ENCODE assay signal across 8 cellular contexts in the genomic region with DNA sequence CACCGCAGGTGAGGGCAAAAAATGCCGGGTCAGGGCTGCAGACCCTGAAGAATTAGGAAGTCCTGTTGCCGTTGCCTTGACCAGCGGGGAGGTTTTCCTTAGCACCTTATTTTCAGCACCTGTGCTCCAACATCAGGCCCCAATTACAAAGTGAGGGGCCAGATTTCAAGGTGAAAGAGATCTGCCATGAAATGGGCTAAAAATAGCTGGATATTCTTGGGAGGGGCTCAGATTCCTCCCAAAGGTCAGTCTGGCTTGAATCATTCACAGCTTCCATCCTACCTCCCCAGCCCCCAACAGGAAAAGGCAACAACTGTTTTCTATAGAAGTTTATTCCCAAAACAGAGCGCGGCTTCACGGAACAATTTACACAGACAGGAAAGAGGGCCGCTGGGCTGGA. TPM values are rescaled to one million over a fixed set of nuclear protein-coding genes. Genes with fewer than 3 reads are reported as not detected.
DNase-seq lines count a peak whose midpoint lies in the region; ATAC-seq and TF ChIP-seq lines count a peak whose summit lies in the region.

No MANE protein-coding gene starts in this region.

- H3F3A ChIP-seq in MM.1S (ENCODE audit: insufficient read depth, low read length): no peaks in the 10 kb centered on the region

- H3K27me3 Mint-ChIP-seq in natural killer cell treated with Interleukin-12 subunit alpha and Interleukin-12 subunit beta and Interleukin-15 and Interleukin-18, amount 100 ng/mL, for 72 hours: no peaks in the 10 kb centered on the region

- peak overlapping the region; percentile 81 for H3K4me3 Mint-ChIP-seq in natural killer cell treated with Interleukin-12 subunit alpha and Interleukin-12 subunit beta and Interleukin-15 and Interleukin-18, amount 100 ng/mL, for 72 hours

- peak overlapping the region; percentile 99 for H3K4me2 ChIP-seq in MM.1S (ENCODE audit: low read depth, low read length)

- H3K27ac ChIP-seq in MM.1S (ENCODE audit: low read length) (no peak overlapping the region), duodenal mucosa (ENCODE audit: low read depth, low read length) (peak overlapping the region; percentile 66)

- H3K36me3 ChIP-seq in BJ (ENCODE audit: control insufficient read depth, insufficient read depth, low read length) (peaks cover 16% of the 10 kb centered on the region), MM.1S (replicated peaks; ENCODE audit: insufficient read depth, low read length) (no peaks in the 10 kb centered on the region), duodenal mucosa (ENCODE audit: control insufficient read depth in 1 of 2, insufficient read depth in 2 of 2, low read length in 2 of 2) (peaks cover 0 to 21% of the 10 kb centered on the region in 2 donors)

- no peak for ATAC-seq in natural killer cell treated with Interleukin-12 subunit alpha and Interleukin-12 subunit beta and Interleukin-15 and Interleukin-18, amount 100 ng/mL, for 72 hours
- ATAC-seq in GM19035 (IDR thresholded peaks at IDR 0.05; ENCODE audit: unreplicated experiment): no peak

- CTCF ChIA-PET in BJ (lab: Yijun Ruan, JAX): interaction anchor here (0.7 to 3.6 kb wide), 26 partner anchors 12 to 200 kb away, joined by 3 to 36 read pairs (median 5); a partner anchor contains a TSS

- no peak for TF ChIP-seq CTCF in BJ (IDR thresholded peaks at IDR 0.05; ENCODE audit: insufficient read depth, low read depth, low read length)
- TF ChIP-seq CTCF in MM.1S (IDR thresholded peaks at IDR 0.05; ENCODE audit: low read length): no peak

- H3K27me3 ChIP-seq in BJ (ENCODE audit: control insufficient read depth, insufficient read depth, low read length) (no peaks in the 10 kb centered on the region), MM.1S (replicated peaks; ENCODE audit: insufficient read depth, low read length) (peaks cover 7% of the 10 kb centered on the region; the same call in 1 of the 2 replicates), duodenal mucosa (ENCODE audit: control insufficient read depth in 1 of 2, insufficient read depth in 2 of 2, low read length in 2 of 2) (no peaks in the 10 kb centered on the region)

- no peaks in the 10 kb centered on the region for H3K79me2 ChIP-seq in MM.1S (ENCODE audit: low read length)

- POLR2A ChIA-PET in BJ (lab: Charles Lee): interaction anchor here (1.2 to 1.5 kb wide), 2 partner anchors 27 to 80 kb away, joined by 3 to 4 read pairs; a partner anchor contains a TSS

- H2AFZ ChIP-seq in MM.1S (ENCODE audit: low read length): peak overlapping the region; percentile 86

- H3K27ac Mint-ChIP-seq in natural killer cell treated with Interleukin-12 subunit alpha and Interleukin-12 subunit beta and Interleukin-15 and Interleukin-18, amount 100 ng/mL, for 72 hours: peak overlapping the region in 1 of 2 donors; percentile 72

- no peaks in the 10 kb centered on the region for H3K9me2 ChIP-seq in MM.1S (replicated peaks; ENCODE audit: insufficient read depth, low read length)

- H4K20me1 ChIP-seq in MM.1S (ENCODE audit: insufficient read depth, low read length): no peaks in the 10 kb centered on the region

- peak overlapping the region; percentile 88 for H3K4me3 ChIP-seq in BJ (ENCODE audit: low read depth, low read length)
- peak overlapping the region; percentile 88 for H3K4me3 ChIP-seq in MM.1S (ENCODE audit: low read length)
- H3K4me3 ChIP-seq in duodenal mucosa (ENCODE audit: low read depth in 1 of 2, low read length in 2 of 2): peak overlapping the region; percentile 86 to 91

- H3K9me3 Mint-ChIP-seq in natural killer cell treated with Interleukin-12 subunit alpha and Interleukin-12 subunit beta and Interleukin-15 and Interleukin-18, amount 100 ng/mL, for 72 hours: no peaks in the 10 kb centered on the region

- no peaks in the 10 kb centered on the region for H3K36me3 Mint-ChIP-seq in natural killer cell treated with Interleukin-12 subunit alpha and Interleukin-12 subunit beta and Interleukin-15 and Interleukin-18, amount 100 ng/mL, for 72 hours

- DNase-seq in BJ (ENCODE audit: low read depth) (no peak), MM.1S (no peak), NCI-H187 treated with DMSO at 0.1 percent for 48 hours (lab: John Stamatoyannopoulos, UW) (no peak), HK-2 (ENCODE audit: unreplicated experiment) (no peak)
- no peak for DNase-seq in natural killer cell treated with Interleukin-12 subunit alpha and Interleukin-12 subunit beta and Interleukin-15 and Interleukin-18, amount 100 ng/mL, for 72 hours (ENCODE audit: low spot score)
- DNase-seq in stimulated activated naive CD4-positive, alpha-beta T cell treated with Interleukin-2 at 50 U/mL for 16 hours (lab: John Stamatoyannopoulos, UW): no peak

- H3K9ac ChIP-seq in MM.1S (ENCODE audit: low read length) (peak overlapping the region; percentile 65; the same call in 1 of the 2 replicates), duodenal mucosa (ENCODE audit: low read depth in 1 of 2, low read length in 2 of 2) (peak overlapping the region; percentile 70 to 73)

- H3K4me1 ChIP-seq in MM.1S (ENCODE audit: low read length): peaks cover 12% of the 10 kb centered on the region; the same call in 1 of the 2 replicates
- H3K4me1 ChIP-seq in duodenal mucosa (ENCODE audit: control insufficient read depth in 1 of 2, insufficient read depth in 2 of 2, low read length in 2 of 2): peaks cover 22 to 25% of the 10 kb centered on the region in 2 donors

- H3K4me1 Mint-ChIP-seq in natural killer cell treated with Interleukin-12 subunit alpha and Interleukin-12 subunit beta and Interleukin-15 and Interleukin-18, amount 100 ng/mL, for 72 hours (ENCODE audit: low read depth in 2 of 2): peaks cover 7 to 9% of the 10 kb centered on the region in 2 donors

- H3K9me3 ChIP-seq in MM.1S (replicated peaks; ENCODE audit: insufficient read depth, low read length) (no peaks in the 10 kb centered on the region), duodenal mucosa (ENCODE audit: control insufficient read depth in 1 of 2, low read length in 2 of 2) (no peaks in the 10 kb centered on the region)

RNA-seq across cellular contexts. Expression of a gene that starts 0.9 kb away (rescaled TPM):
- polyA plus RNA-seq in BJ (2011; rRNA removed): 26.4 and 45.8 TPM in 2 replicates
- polyA minus RNA-seq in BJ (2011; rRNA and poly(A)+ RNA removed): 35.1 and 56.4 TPM in 2 replicates
- 10 to 100 TPM; 31.3 to 62.4 TPM for total RNA-seq in natural killer cell treated with Interleukin-12 subunit alpha and Interleukin-12 subunit beta and Interleukin-15 and Interleukin-18, amount 100 ng/mL, for 72 hours

RNA-seq across cellular contexts. Expression of a gene that starts 14.6 kb away (rescaled TPM):
- 0.13 TPM in 1 of 2 replicates, not detected in the other for polyA plus RNA-seq in BJ (2011; rRNA removed)
- not detected in 2 replicates for polyA minus RNA-seq in BJ (2011; rRNA and poly(A)+ RNA removed)
- total RNA-seq in natural killer cell treated with Interleukin-12 subunit alpha and Interleukin-12 subunit beta and Interleukin-15 and Interleukin-18, amount 100 ng/mL, for 72 hours: not detected

RNA-seq across cellular contexts. Expression of a gene that starts 26.5 kb away (rescaled TPM):
- polyA plus RNA-seq in BJ (2011; rRNA removed): 0.55 and 0.88 TPM in 2 replicates
- polyA minus RNA-seq in BJ (2011; rRNA and poly(A)+ RNA removed): 1.7 TPM in 2 replicates
- total RNA-seq in natural killer cell treated with Interleukin-12 subunit alpha and Interleukin-12 subunit beta and Interleukin-15 and Interleukin-18, amount 100 ng/mL, for 72 hours: 10 to 100 TPM in 1 of 2 donors, 1 to 10 TPM in 1; 4.4 to 20.1 TPM

RNA-seq across cellular contexts. Expression of a gene that starts 26.7 kb away (rescaled TPM):
- polyA plus RNA-seq in BJ (2011; rRNA removed): 426 and 662 TPM in 2 replicates
- polyA minus RNA-seq in BJ (2011; rRNA and poly(A)+ RNA removed): 589 and 965 TPM in 2 replicates
- total RNA-seq in natural killer cell treated with Interleukin-12 subunit alpha and Interleukin-12 subunit beta and Interleukin-15 and Interleukin-18, amount 100 ng/mL, for 72 hours: 100 to 1,000 TPM; 171 to 211 TPM

RNA-seq across cellular contexts. Expression of a gene that starts 41.0 kb away (rescaled TPM):
- polyA plus RNA-seq in BJ (2011; rRNA removed): 41.6 and 60.8 TPM in 2 replicates
- 46.6 and 46.9 TPM in 2 replicates for polyA minus RNA-seq in BJ (2011; rRNA and poly(A)+ RNA removed)
- 1 to 10 TPM; 1.5 to 1.8 TPM for total RNA-seq in natural killer cell treated with Interleukin-12 subunit alpha and Interleukin-12 subunit beta and Interleukin-15 and Interleukin-18, amount 100 ng/mL, for 72 hours
